8 cellular contexts compared by ENCODE assay signal in the genomic region with DNA sequence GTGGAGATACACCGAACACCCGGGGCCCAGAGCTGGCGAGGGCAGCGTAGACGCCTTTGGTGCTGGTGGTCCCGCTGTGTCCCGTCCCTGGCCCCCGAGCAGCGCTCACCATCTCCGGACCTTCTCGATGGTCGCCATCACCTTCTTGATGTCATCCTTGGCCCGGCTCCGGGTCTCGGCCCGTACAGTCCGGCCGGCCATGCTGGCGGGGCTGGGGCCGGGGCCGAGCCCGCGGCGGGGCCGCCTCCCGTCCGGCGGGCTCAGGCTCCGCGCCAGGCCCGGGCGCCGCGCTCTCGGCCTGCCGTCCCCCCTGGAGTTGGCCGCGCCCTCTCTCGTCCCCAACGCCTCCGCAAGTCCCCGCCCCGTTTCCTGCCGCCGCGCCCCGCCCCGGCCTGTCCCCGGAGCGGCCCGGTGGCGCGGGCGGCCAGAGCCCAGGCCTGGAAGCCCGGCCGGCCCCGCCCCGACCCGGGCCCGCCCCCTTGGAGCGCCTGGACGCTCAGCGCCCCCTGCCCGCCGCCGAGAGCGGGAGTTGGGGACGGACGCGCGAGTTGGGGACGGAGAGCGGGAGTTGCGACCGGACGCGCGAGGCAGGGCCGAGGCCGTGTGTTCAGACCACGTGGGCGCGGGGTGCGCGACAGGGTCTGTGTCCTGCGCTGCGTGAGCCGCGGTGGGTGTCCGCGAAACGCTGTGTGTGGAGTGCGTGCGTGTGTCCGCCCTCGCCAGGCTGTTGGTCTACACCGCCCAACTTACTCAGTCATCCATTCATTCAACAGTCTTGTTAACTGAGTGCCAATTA. TPM values are rescaled to one million over a fixed set of nuclear protein-coding genes. Genes with fewer than 3 reads are reported as not detected.
DNase-seq lines count a peak whose midpoint lies in the region; ATAC-seq and TF ChIP-seq lines count a peak whose summit lies in the region.

A gene (minus strand): TSS at position 334 of the 796 bp plus-strand sequence. CDS start 133 bp downstream, at position 201.

- H3K27ac ChIP-seq in foreskin keratinocyte (no peak within 1 kb of the TSS), subcutaneous abdominal adipose tissue (ENCODE audit: low read depth, low read length) (peak within 1 kb of the TSS; percentile 89)

- DNase-seq in Daoy (ENCODE audit: low read depth), result peak; percentile 92
- peak; percentile 74 for DNase-seq in KG1 (lab: John Stamatoyannopoulos, UW)
- DNase-seq in SHP77 treated with DMSO at 0.1 percent for 48 hours (lab: John Stamatoyannopoulos, UW), result peak; percentile 83
- DNase-seq in activated gamma-delta T cell treated with Interleukin-2 at 50 U/mL for 16 hours, result peak; percentile 76
- peak in 1 of 2 donors; percentile 68 for DNase-seq in foreskin keratinocyte

- peaks cover 13% of the 10 kb centered on the region for H3K4me1 ChIP-seq in foreskin keratinocyte
- peaks cover 27% of the 10 kb centered on the region for H3K4me1 ChIP-seq in neuron (ENCODE audit: insufficient read depth, low read length)
- peaks cover 2 to 48% (median 44%) of the 10 kb centered on the region in 5 donors for H3K4me1 ChIP-seq in subcutaneous abdominal adipose tissue (ENCODE audit: control insufficient read depth in 5 of 5, insufficient read depth in 5 of 5, low read length in 5 of 5)

- no peaks in the 10 kb centered on the region for H3K27me3 ChIP-seq in foreskin keratinocyte
- H3K27me3 ChIP-seq in neuron (ENCODE audit: insufficient read depth, low read length), result no peaks in the 10 kb centered on the region
- H3K27me3 ChIP-seq in subcutaneous abdominal adipose tissue (ENCODE audit: control insufficient read depth in 5 of 5, insufficient read depth in 4 of 5, low read length in 5 of 5), result no peaks in the 10 kb centered on the region

- peak within 1 kb of the TSS; percentile 81 to 100 (median 97) for H3K9ac ChIP-seq in subcutaneous abdominal adipose tissue (ENCODE audit: low read length in 5 of 5)

- peaks cover 14% of the 10 kb centered on the region for H3K36me3 ChIP-seq in neuron (ENCODE audit: insufficient read depth, low read length)
- H3K36me3 ChIP-seq in subcutaneous abdominal adipose tissue (ENCODE audit: control insufficient read depth in 5 of 5, insufficient read depth in 5 of 5, low read length in 5 of 5), result peaks cover 0 to 19% (median 7%) of the 10 kb centered on the region in 5 donors

- H3K4me3 ChIP-seq in neuron (ENCODE audit: low read length) (peak within 1 kb of the TSS; percentile 66), subcutaneous abdominal adipose tissue (ENCODE audit: low read depth in 1 of 5, low read length in 5 of 5) (peak within 1 kb of the TSS; percentile 62 to 98 (median 95))

- H2AFZ ChIP-seq in neuron (ENCODE audit: low read depth, low read length), result peak within 1 kb of the TSS; percentile 38

- peak; percentile 66 for TF ChIP-seq CTCF in foreskin keratinocyte (conservative IDR thresholded peaks at IDR 0.05)

- ATAC-seq in GM21717 (IDR thresholded peaks at IDR 0.05; ENCODE audit: unreplicated experiment) (peak; percentile 54), foreskin keratinocyte (peak; percentile 51)

- H3K9me3 ChIP-seq in neuron (ENCODE audit: low read length), result no peaks in the 10 kb centered on the region
- no peaks in the 10 kb centered on the region for H3K9me3 ChIP-seq in subcutaneous abdominal adipose tissue (ENCODE audit: control insufficient read depth in 5 of 5, low read length in 5 of 5)

RNA-seq across cellular contexts. Expression of the gene that starts here (rescaled TPM):
- total RNA-seq in Daoy (2014; rRNA removed; shearing (Covaris generic)), result 27.8 and 29.4 TPM in 2 replicates
- 35.3 and 39.1 TPM in 2 replicates for total RNA-seq in foreskin keratinocyte
- polyA plus RNA-seq in foreskin keratinocyte, result 48.6 and 51.0 TPM in 2 replicates
